Comparison of ENCODE assay signal across 10 cellular contexts in the genomic region with DNA sequence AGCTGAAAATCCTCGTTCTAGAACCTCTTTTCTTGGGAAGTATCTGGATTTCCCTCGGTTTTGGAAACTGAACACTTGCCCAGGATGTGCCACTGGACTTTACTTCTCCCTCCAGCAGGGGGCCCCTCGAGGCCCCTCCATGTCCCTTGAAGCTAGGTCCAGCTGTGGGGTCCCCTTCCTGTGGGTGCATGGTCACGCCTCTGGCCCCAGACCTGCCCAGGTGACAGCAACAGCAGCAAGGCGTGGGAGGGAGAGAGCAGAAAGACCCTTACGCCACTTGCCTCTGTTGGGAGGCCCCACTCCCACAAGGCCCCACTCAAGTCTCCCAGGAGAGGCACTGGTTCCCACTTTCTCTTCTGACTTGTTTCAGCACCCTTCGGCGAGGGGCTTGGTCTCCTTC. TPM values are rescaled to one million over a fixed set of nuclear protein-coding genes. Genes with fewer than 3 reads are reported as not detected.
A peak's percentile ranks its signal among the peaks of the same experiment; 100 is the strongest.
DNase-seq lines count a peak whose midpoint lies in the region; ATAC-seq, FAIRE-seq and TF ChIP-seq lines count a peak whose summit lies in the region.
"Had no signal": no experiment of that assay in that cellular context is flagged by ENCODE, and none has a peak within 500 bp of the region (broad histone marks: within the 10 kb centered on the region; RNA-seq: fewer than 3 reads in every experiment).

No MANE protein-coding gene starts in this region.

- H3K9me3 Mint-ChIP-seq in immature natural killer cell: no peaks in the 10 kb centered on the region

- no peak overlapping the region for H2AFZ ChIP-seq in HepG2 (ENCODE audit: low read length)

- no peak overlapping the region for H3K4me3 Mint-ChIP-seq in immature natural killer cell
- H3K4me3 Mint-ChIP-seq: activated naive CD8-positive, alpha-beta T cell had no signal

- TF ChIP-seq RAD21 in HepG2 (CRISPR knock-in tag; IDR thresholded peaks at IDR 0.05): peak; percentile 58

- H3K4me1 Mint-ChIP-seq in immature natural killer cell: peaks cover 9 to 25% of the 10 kb centered on the region in 2 donors

- no peak for TF ChIP-seq POLR2A in GM12891 (IDR thresholded peaks at IDR 0.05; ENCODE audit: low read depth, low read length)
- TF ChIP-seq POLR2A in HepG2 (IDR thresholded peaks at IDR 0.05; ENCODE audit: insufficient read depth in 1 of 2, low read depth in 2 of 2, low read length in 2 of 2): no peak

- H3K9me3 ChIP-seq in adipocyte (ENCODE audit: control insufficient read depth, low read length) (no peaks in the 10 kb centered on the region), HepG2 (ENCODE audit: low read length) (no peaks in the 10 kb centered on the region)

- H3K4me3 ChIP-seq in adipocyte (ENCODE audit: low read length) (no peak overlapping the region), HepG2 (replicated peaks in 1 of 3; ENCODE audit: insufficient read depth in 1 of 3, low read depth in 2 of 3, low read length in 3 of 3) (no peak overlapping the region)

- H4K20me1 ChIP-seq in HepG2 (ENCODE audit: insufficient read depth, low read length): no peaks in the 10 kb centered on the region; the same call in 1 of the 2 replicates

- no peak overlapping the region for H3K27ac Mint-ChIP-seq in immature natural killer cell
- H3K27ac Mint-ChIP-seq: activated naive CD8-positive, alpha-beta T cell had no signal

- peaks cover 0 to 3% (median 3%) of the 10 kb centered on the region in 3 donors for H3K36me3 Mint-ChIP-seq in immature natural killer cell
- H3K36me3 Mint-ChIP-seq: activated naive CD8-positive, alpha-beta T cell had no signal

- H3K4me2 ChIP-seq in HepG2 (ENCODE audit: low read depth, low read length): no peak overlapping the region

- H3K4me1 ChIP-seq in adipocyte (ENCODE audit: control insufficient read depth, insufficient read depth, low read length): peaks cover 8% of the 10 kb centered on the region
- peaks cover 33% of the 10 kb centered on the region for H3K4me1 ChIP-seq in HepG2 (ENCODE audit: insufficient read depth, low read length)

- no peaks in the 10 kb centered on the region for H3K79me2 ChIP-seq in HepG2 (ENCODE audit: insufficient read depth, low read length)

- H3K27me3 Mint-ChIP-seq in immature natural killer cell (ENCODE audit: low read depth in 3 of 3): peaks cover 2 to 6% (median 4%) of the 10 kb centered on the region in 3 donors
- H3K27me3 Mint-ChIP-seq: activated naive CD8-positive, alpha-beta T cell had no signal

- DNase-seq in AG08396 (ENCODE audit: low spot score) (peak; percentile 60), GM12891 (ENCODE audit: insufficient read length, low spot score) (no peak), adipocyte (ENCODE audit: low read depth) (peak; percentile 50), HepG2 (ENCODE audit: low spot score) (no peak), immature natural killer cell (no peak), omental fat pad (ENCODE audit: low spot score) (no peak)

- intact Hi-C loops in HepG2 (cut with micrococcal nuclease; ENCODE audit: unreplicated experiment): no loop called here

- H3K27ac ChIP-seq in HepG2 (ENCODE audit: extremely low read length, insufficient read depth, low read length): no peak overlapping the region

- no peaks in the 10 kb centered on the region for H3K36me3 ChIP-seq in adipocyte (ENCODE audit: control insufficient read depth, insufficient read depth, low read length, severe bottlenecking)
- H3K36me3 ChIP-seq in HepG2 (replicated peaks in 1 of 2; ENCODE audit: control insufficient read depth in 1 of 2, insufficient read depth in 2 of 2, low read length in 2 of 2): no peaks in the 10 kb centered on the region

- WGBS in HepG2 (ENCODE audit: low lambda C conversion rate): 47% methylated on average over 5 of the region's 8 CpGs

- ATAC-seq in HepG2 (no peak), omental fat pad (ENCODE audit: low FRiP score) (no peak), esophagus mucosa (no peak), HG03135 (IDR thresholded peaks at IDR 0.05; ENCODE audit: unreplicated experiment) (no peak)

- peak; percentile 74 for TF ChIP-seq CTCF in HepG2 (CRISPR knock-in tag; IDR thresholded peaks at IDR 0.05)
- no peak for TF ChIP-seq CTCF in omental fat pad (IDR thresholded peaks at IDR 0.05)

- CTCF ChIA-PET in HepG2 (lab: Yijun Ruan, JAX; ENCODE audit: low intra/inter-chr PET ratio, low total read pairs): interaction anchor here (1.4 kb wide), 1 partner anchor 74 kb away, joined by 14 read pairs; the partner anchor contains the start of gene WDR25

- no TSS peak for BruUV-seq in HepG2 (replicated peaks; lab: Mats Ljungman, UMichigan)

- H3K9ac ChIP-seq in adipocyte (ENCODE audit: low read length): no peak overlapping the region
- H3K9ac ChIP-seq in HepG2 (ENCODE audit: insufficient read depth, low read depth, low read length): no peak overlapping the region

- peak; percentile 35 for FAIRE-seq in GM12891 (lab: Jason Lieb, UNC)
- FAIRE-seq in HepG2 (lab: Jason Lieb, UNC): peak; percentile 51

- in situ Hi-C loops in HepG2 (cut with HindIII; ENCODE audit: extremely low pct_ligation_motif_present, low pct_unique_long_range_greater_than_20kb): no loop called here

- TF ChIP-seq EP300 in HepG2 (IDR thresholded peaks at IDR 0.05; ENCODE audit: low read depth in 2 of 2, low read length in 2 of 2) (no peak), HepG2 (CRISPR knock-in tag; IDR thresholded peaks at IDR 0.05; ENCODE audit: borderline replicate concordance) (no peak)

- POLR2A ChIA-PET in HepG2 (lab: Yijun Ruan, JAX): interaction anchor here (0.9 to 1.1 kb wide), 4 partner anchors 9 to 110 kb away, joined by 3 to 4 read pairs (median 4); no protein-coding TSS in a partner anchor

- H3K27me3 ChIP-seq in adipocyte (replicated peaks; ENCODE audit: control insufficient read depth, insufficient read depth, low read length) (no peaks in the 10 kb centered on the region), HepG2 (ENCODE audit: control insufficient read depth in 1 of 2, insufficient read depth in 2 of 2, low read length in 2 of 2) (no peaks in the 10 kb centered on the region; a peak in 1 of 5 replicates)

TF ChIP-seq in GM12891, 5 proteins besides CTCF, POLR2A, EP300 and RAD21 (continues in another document):
- TF ChIP-seq PAX5 (IDR thresholded peaks at IDR 0.05; ENCODE audit: insufficient read depth, low read length, severe bottlenecking): no peak

TF ChIP-seq in HepG2, 621 proteins besides CTCF, POLR2A, EP300 and RAD21 (continues in another document):
- TF ChIP-seq ZNF550 (CRISPR knock-in tag; IDR thresholded peaks at IDR 0.05; ENCODE audit: borderline replicate concordance): no peak

RNA-seq across cellular contexts. Expression of gene SLC25A29, which starts 3.1 kb away (rescaled TPM):
- 3.8 TPM for polyA plus RNA-seq in GM12891 (2012; ENCODE audit: low read depth, missing spikeins)
- total RNA-seq in HepG2 (2016; rRNA removed; fragmentation: Illumina TruSeq; extraction: Trizol) (9.6 and 17.2 TPM in 2 replicates), omental fat pad (10 to 100 TPM; 29.7 to 72.2 (median 50.2) TPM), esophagus mucosa (15.5 TPM)
- 2.4 and 2.6 TPM in 2 replicates for total RNA-seq in HepG2 (2016; cell fraction: cytosol; rRNA removed; fragmentation: Illumina TruSeq; extraction: Trizol; ENCODE audit: low read depth)
- 9.5 and 17.7 TPM in 2 replicates for total RNA-seq in HepG2 (2016; cell fraction: insoluble cytoplasmic fraction; rRNA removed; fragmentation: Illumina TruSeq; extraction: Trizol)
- total RNA-seq in HepG2 (2016; cell fraction: membrane; rRNA removed; fragmentation: Illumina TruSeq; extraction: Trizol): 6.9 and 7.4 TPM in 2 replicates
- 15.9 and 18.2 TPM in 2 replicates for total RNA-seq in HepG2 (2016; cell fraction: nucleus; rRNA removed; fragmentation: Illumina TruSeq; extraction: Trizol)
- polyA plus RNA-seq in HepG2 (2011; rRNA removed) (12.2 and 16.1 TPM in 2 replicates), immature natural killer cell (1 to 10 TPM; 4.2 to 5.6 (median 4.6) TPM)
- 6.9 and 11.5 TPM in 2 replicates for polyA plus RNA-seq in HepG2 (2011; cell fraction: cytosol; rRNA removed)
- 98.4 and 122 TPM in 2 replicates for polyA plus RNA-seq in HepG2 (2011; cell fraction: nucleus; rRNA removed)
- polyA plus RNA-seq in HepG2 (2012): 6.9 and 8.5 TPM in 2 replicates
- polyA plus RNA-seq in HepG2 (2016; cell fraction: cytosol; fragmentation: Illumina TruSeq; extraction: Trizol; ENCODE audit: low read depth): 1.4 and 1.6 TPM in 2 replicates
- 8.9 and 9.4 TPM in 2 replicates for polyA plus RNA-seq in HepG2 (2016; cell fraction: insoluble cytoplasmic fraction; fragmentation: Illumina TruSeq; extraction: Trizol; ENCODE audit: low read depth)
- 3.8 and 4.2 TPM in 2 replicates for polyA plus RNA-seq in HepG2 (2016; cell fraction: membrane; fragmentation: Illumina TruSeq; extraction: Trizol; ENCODE audit: low read depth)
- polyA plus RNA-seq in HepG2 (2016; cell fraction: nucleus; fragmentation: Illumina TruSeq; extraction: Trizol; ENCODE audit: insufficient read depth, low read depth): 47.1 and 52.2 TPM in 2 replicates
- polyA minus RNA-seq in HepG2 (2011; rRNA and poly(A)+ RNA removed; ENCODE audit: low replicate concordance): 9.4 and 18.9 TPM in 2 replicates
- polyA minus RNA-seq in HepG2 (2011; cell fraction: cytosol; rRNA and poly(A)+ RNA removed): 4.6 and 8.4 TPM in 2 replicates
- polyA minus RNA-seq in HepG2 (2011; cell fraction: nucleus; rRNA and poly(A)+ RNA removed): 9.1 and 11.2 TPM in 2 replicates

RNA-seq across cellular contexts. Expression of gene SLC25A47, which starts 20.0 kb away (rescaled TPM):
- not detected for polyA plus RNA-seq in GM12891 (2012; ENCODE audit: low read depth, missing spikeins)
- 0.87 and 1.0 TPM in 2 replicates for total RNA-seq in HepG2 (2016; rRNA removed; fragmentation: Illumina TruSeq; extraction: Trizol)
- 0.71 and 1.5 TPM in 2 replicates for total RNA-seq in HepG2 (2016; cell fraction: cytosol; rRNA removed; fragmentation: Illumina TruSeq; extraction: Trizol; ENCODE audit: low read depth)
- 0.88 and 0.95 TPM in 2 replicates for total RNA-seq in HepG2 (2016; cell fraction: insoluble cytoplasmic fraction; rRNA removed; fragmentation: Illumina TruSeq; extraction: Trizol)
- total RNA-seq in HepG2 (2016; cell fraction: membrane; rRNA removed; fragmentation: Illumina TruSeq; extraction: Trizol): 0.53 and 1.1 TPM in 2 replicates
- 0.47 and 0.65 TPM in 2 replicates for total RNA-seq in HepG2 (2016; cell fraction: nucleus; rRNA removed; fragmentation: Illumina TruSeq; extraction: Trizol)
- polyA plus RNA-seq in HepG2 (2011; rRNA removed): 1.7 and 7.6 TPM in 2 replicates
- polyA plus RNA-seq in HepG2 (2011; cell fraction: cytosol; rRNA removed): 3.2 and 4.5 TPM in 2 replicates
- 4.2 and 9.5 TPM in 2 replicates for polyA plus RNA-seq in HepG2 (2011; cell fraction: nucleus; rRNA removed)
- 6.6 and 11.5 TPM in 2 replicates for polyA plus RNA-seq in HepG2 (2012)
- 0.17 and 0.24 TPM in 2 replicates for polyA plus RNA-seq in HepG2 (2016; cell fraction: cytosol; fragmentation: Illumina TruSeq; extraction: Trizol; ENCODE audit: low read depth)
- 0.51 and 0.54 TPM in 2 replicates for polyA plus RNA-seq in HepG2 (2016; cell fraction: insoluble cytoplasmic fraction; fragmentation: Illumina TruSeq; extraction: Trizol; ENCODE audit: low read depth)
- 0.41 and 0.42 TPM in 2 replicates for polyA plus RNA-seq in HepG2 (2016; cell fraction: membrane; fragmentation: Illumina TruSeq; extraction: Trizol; ENCODE audit: low read depth)
- 0.53 and 0.61 TPM in 2 replicates for polyA plus RNA-seq in HepG2 (2016; cell fraction: nucleus; fragmentation: Illumina TruSeq; extraction: Trizol; ENCODE audit: insufficient read depth, low read depth)
- 4.3 TPM in 1 of 2 replicates, not detected in the other for polyA minus RNA-seq in HepG2 (2011; rRNA and poly(A)+ RNA removed; ENCODE audit: low replicate concordance)
- 2.3 and 3.1 TPM in 2 replicates for polyA minus RNA-seq in HepG2 (2011; cell fraction: cytosol; rRNA and poly(A)+ RNA removed)
- 0.52 and 1.5 TPM in 2 replicates for polyA minus RNA-seq in HepG2 (2011; cell fraction: nucleus; rRNA and poly(A)+ RNA removed)
- polyA plus RNA-seq in immature natural killer cell: not detected
- total RNA-seq in omental fat pad: under 1 TPM in 1 of 4 donors, not detected in 3; 0.37 TPM
- not detected for total RNA-seq in esophagus mucosa
- total RNA-seq: M059J had no signal

Comparison
In these comparisons a context has a peak if more than half of its experiments do, and no peak if none do; other contexts are left out.
1. DNase-seq: peak in AG08396 (single experiment) and adipocyte (single experiment); none in GM12891 (single experiment), HepG2 (single experiment), immature natural killer cell (0 of 3) and omental fat pad (single experiment).